ENCODE assay signal across 20 cellular contexts in genomic region chr18:62387257-62387656, GRCh38.
DNase-seq lines count a peak whose midpoint lies in the region; ATAC-seq, FAIRE-seq and TF ChIP-seq lines count a peak whose summit lies in the region.
"Had no signal": no experiment of that assay in that cellular context is flagged by ENCODE, and none has a peak within 500 bp of the region (broad histone marks: within the 10 kb centered on the region; RNA-seq: fewer than 3 reads in every experiment).

No MANE protein-coding gene starts in this region.

- H3K27me3 ChIP-seq in PC-3 (ENCODE audit: low read length) = no peaks in the 10 kb centered on the region
- peaks cover 0 to 2% of the 10 kb centered on the region in 2 donors for H3K27me3 ChIP-seq in small intestine (ENCODE audit: control insufficient read depth in 2 of 2, insufficient read depth in 2 of 2, low read length in 2 of 2)
- H3K27me3 ChIP-seq: BE2C; BLaER1 treated with 17β-estradiol and CSF1 and Interleukin-3, amounts not matched to agents 10 nM and 100 nM had no signal

- H3F3A ChIP-seq in PC-3 (ENCODE audit: low read length, unreplicated experiment) = peaks cover 10% of the 10 kb centered on the region

- TF ChIP-seq CTCF in D721Med (IDR thresholded peaks at IDR 0.05; ENCODE audit: insufficient read depth, missing control alignments) (no peak), PC-3 (conservative IDR thresholded peaks at IDR 0.05; ENCODE audit: low read depth, low read length) (no peak), fibroblast of villous mesenchyme (IDR thresholded peaks at IDR 0.05; ENCODE audit: insufficient read depth, low read depth, low read length) (no peak)

- peak overlapping the region; percentile 75 for H3K9ac ChIP-seq in PC-3 (ENCODE audit: low read length)
- H3K9ac ChIP-seq: BLaER1 treated with 17β-estradiol and CSF1 and Interleukin-3, amounts not matched to agents 10 nM and 100 nM had no signal

- POLR2A ChIA-PET in PC-3 (lab: Charles Lee; ENCODE audit: unreplicated experiment) = interaction anchor here (0.5 to 0.6 kb wide), 2 partner anchors 14 to 28 kb away, joined by 5 to 9 read pairs; no protein-coding TSS in a partner anchor

- WGBS in small intestine, 3 donors = 11 to 52% (median 26%) methylated on average over 2 of the region's 2 CpGs

- H3K27ac ChIP-seq in PC-3 (ENCODE audit: low read length) (peak overlapping the region; percentile 98), small intestine (ENCODE audit: low read depth in 1 of 2, low read length in 1 of 2) (no peak overlapping the region)
- H3K27ac ChIP-seq: 22Rv1; BLaER1 treated with 17β-estradiol and CSF1 and Interleukin-3, amounts not matched to agents 10 nM and 100 nM had no signal

- intact Hi-C loops in PC-3 (cut with micrococcal nuclease) = loop anchor here (2.0 to 10.0 kb wide), 3 partner anchors 38 to 202 kb away; partner anchors contain the start of genes PIGN, RELCH and TNFRSF11A

- peaks cover 5% of the 10 kb centered on the region; the same call in 1 of the 2 replicates for H3K36me3 ChIP-seq in PC-3 (ENCODE audit: low read depth, low read length)
- peaks cover 0 to 8% of the 10 kb centered on the region in 2 donors for H3K36me3 ChIP-seq in small intestine (ENCODE audit: control insufficient read depth in 2 of 2, insufficient read depth in 2 of 2, low read length in 2 of 2)
- H3K36me3 ChIP-seq: BE2C; BLaER1 treated with 17β-estradiol and CSF1 and Interleukin-3, amounts not matched to agents 10 nM and 100 nM; HAP-1 had no signal

- BruUV-seq in PC-3 (replicated peaks; lab: Mats Ljungman, UMichigan) = no TSS peak

- peak; percentile 5 for ATAC-seq in PC-3
- no peak for ATAC-seq in activated CD4-positive, CD25-positive, alpha-beta regulatory T cell treated with anti-CD3 and anti-CD28 coated beads, Interleukin-2, amount 50 U/mL, for 24 hours

- FAIRE-seq in D721Med (lab: Jason Lieb, UNC) = peak; percentile 100
- no peak for FAIRE-seq in small intestine (lab: Jason Lieb, UNC)
- FAIRE-seq: A204.1, GM12891, H54 had no signal

- H3K4me3 ChIP-seq in PC-3 (ENCODE audit: low read length) (no peak overlapping the region), fibroblast of villous mesenchyme (ENCODE audit: low read depth, low read length) (no peak overlapping the region), small intestine (ENCODE audit: low read depth in 1 of 2, low read length in 2 of 2) (no peak overlapping the region)
- H3K4me3 ChIP-seq: BLaER1 treated with 17β-estradiol and CSF1 and Interleukin-3, amounts not matched to agents 10 nM and 100 nM; HAP-1 had no signal

- no peaks in the 10 kb centered on the region for H3K9me2 ChIP-seq in PC-3 (replicated peaks; ENCODE audit: low read length)

- H4K20me1 ChIP-seq in PC-3 (ENCODE audit: low read length) = no peaks in the 10 kb centered on the region
- H4K20me1 ChIP-seq: BLaER1 treated with 17β-estradiol and CSF1 and Interleukin-3, amounts not matched to agents 10 nM and 100 nM had no signal

- peak; percentile 43 for DNase-seq in D721Med (ENCODE audit: insufficient read length, low spot score)
- peak; percentile 68 for DNase-seq in PC-3
- DNase-seq in fibroblast of villous mesenchyme (ENCODE audit: low read depth) = peak; percentile 74
- DNase-seq in small intestine = peak; percentile 57
- DNase-seq in NCI-H2171 (lab: John Stamatoyannopoulos, UW) = no peak
- DNase-seq in stimulated activated CD4-positive, alpha-beta T cell treated with anti-CD3 and anti-CD28 coated beads, Interleukin-12 subunit alpha, Interleukin-12 subunit beta, amount 100 ng/mL, for 4 hours = no peak
- DNase-seq: BE2C; CD4-positive, alpha-beta T cell; CD8-positive, alpha-beta memory T cell; DMS53; DMS79 treated with DMSO at 0.1 percent for 48 hours; GF-D8; GOT3 had no signal

- H3K4me1 ChIP-seq in PC-3 (ENCODE audit: insufficient read depth, low read length) (peaks cover 75% of the 10 kb centered on the region), small intestine (ENCODE audit: control insufficient read depth in 2 of 2, insufficient read depth in 1 of 2, low read depth in 1 of 2, low read length in 1 of 2) (no peaks in the 10 kb centered on the region)
- H3K4me1 ChIP-seq: BE2C had no signal

- no peaks in the 10 kb centered on the region for H3K79me2 ChIP-seq in PC-3 (ENCODE audit: low read length)

- H3K9me3 ChIP-seq in PC-3 (ENCODE audit: low read length) (0 out of 2 replicates have a peak, but pooled peaks cover 4% of the 10 kb centered on the region), small intestine (ENCODE audit: control insufficient read depth, low read depth) (no peaks in the 10 kb centered on the region)
- H3K9me3 ChIP-seq: BE2C had no signal

- H2AFZ ChIP-seq in PC-3 (ENCODE audit: low read length) = no peak overlapping the region

- CTCF ChIA-PET in PC-3 (lab: Charles Lee) = no interaction called here

- peak overlapping the region; percentile 58 for H3K4me2 ChIP-seq in PC-3 (ENCODE audit: low read length)
- H3K4me2 ChIP-seq: BLaER1 treated with 17β-estradiol and CSF1 and Interleukin-3, amounts not matched to agents 10 nM and 100 nM had no signal

Comparison
In these comparisons a context has a peak if more than half of its experiments do, and no peak if none do; other contexts are left out.
1. DNase-seq: peak in D721Med (single experiment), PC-3 (single experiment), fibroblast of villous mesenchyme (single experiment) and small intestine (single experiment); none in NCI-H2171 (single experiment) and stimulated activated CD4-positive, alpha-beta T cell treated with anti-CD3 and anti-CD28 coated beads, Interleukin-12 subunit alpha, Interleukin-12 subunit beta, amount 100 ng/mL, for 4 hours (single experiment).